16 cellular contexts compared by ENCODE assay signal in genomic region chr5:28374492-28374934, GRCh38.
DNase-seq lines count a peak whose midpoint lies in the region; ATAC-seq and TF ChIP-seq lines count a peak whose summit lies in the region.
"Had no signal": no experiment of that assay in that cellular context is flagged by ENCODE, and none has a peak within 500 bp of the region (broad histone marks: within the 10 kb centered on the region; RNA-seq: fewer than 3 reads in every experiment).

No MANE protein-coding gene starts in this region.

- no peaks in the 10 kb centered on the region for H3K36me3 Mint-ChIP-seq in activated naive CD8-positive, alpha-beta T cell treated with anti-CD3 and anti-CD28 coated beads, Interleukin-2, amount 50 U/mL, for 24 hours (ENCODE audit: low read depth)
- H3K36me3 Mint-ChIP-seq: immature natural killer cell had no signal

- no peaks in the 10 kb centered on the region for H3K9me3 ChIP-seq in SK-N-MC (ENCODE audit: low read depth, low read length)
- no peaks in the 10 kb centered on the region for H3K9me3 ChIP-seq in lower lobe of right lung
- H3K9me3 ChIP-seq in OCI-LY7 (ENCODE audit: low read length): no peaks in the 10 kb centered on the region

- no peaks in the 10 kb centered on the region for H3K27me3 Mint-ChIP-seq in activated naive CD8-positive, alpha-beta T cell treated with anti-CD3 and anti-CD28 coated beads, Interleukin-2, amount 50 U/mL, for 24 hours
- H3K27me3 Mint-ChIP-seq: stimulated activated naive CD8-positive, alpha-beta T cell treated with anti-CD3 and anti-CD28 coated beads, Interleukin-15, Interleukin-2, amounts not matched to agents 100 ng/mL and 50 ng/mL, for 24 hours had no signal

- H4K20me1 ChIP-seq in OCI-LY7 (ENCODE audit: insufficient read depth, low read length): no peaks in the 10 kb centered on the region

- no peaks in the 10 kb centered on the region for H3K27me3 ChIP-seq in lower lobe of right lung (ENCODE audit: low read depth)
- H3K27me3 ChIP-seq: right atrium auricular region had no signal

- no peaks in the 10 kb centered on the region for H3K4me1 Mint-ChIP-seq in activated naive CD8-positive, alpha-beta T cell treated with anti-CD3 and anti-CD28 coated beads, Interleukin-2, amount 50 U/mL, for 24 hours
- H3K4me1 Mint-ChIP-seq: immature natural killer cell had no signal

- H3K27ac ChIP-seq in SK-N-MC (no peak overlapping the region), lower lobe of right lung (no peak overlapping the region), OCI-LY7 (ENCODE audit: low read depth, low read length, poor library complexity, severe bottlenecking) (no peak overlapping the region)
- H3K27ac ChIP-seq: right atrium auricular region had no signal

- H3K27ac Mint-ChIP-seq in activated naive CD8-positive, alpha-beta T cell treated with anti-CD3 and anti-CD28 coated beads, Interleukin-2, amount 50 U/mL, for 24 hours: no peak overlapping the region
- H3K27ac Mint-ChIP-seq: immature natural killer cell; stimulated activated naive CD8-positive, alpha-beta T cell treated with anti-CD3 and anti-CD28 coated beads, Interleukin-15, Interleukin-2, amounts not matched to agents 100 ng/mL and 50 ng/mL, for 24 hours had no signal

- H3K9ac ChIP-seq in SK-N-MC (ENCODE audit: insufficient read length): no peak overlapping the region

- H3K36me3 ChIP-seq in SK-N-MC (ENCODE audit: insufficient read depth, low read length) (no peaks in the 10 kb centered on the region), lower lobe of right lung (no peaks in the 10 kb centered on the region), OCI-LY7 (ENCODE audit: insufficient read depth, low read length) (no peaks in the 10 kb centered on the region)
- H3K36me3 ChIP-seq: right atrium auricular region had no signal

- BruUV-seq in OCI-LY7 (replicated peaks; lab: Mats Ljungman, UMichigan): no TSS peak

- H2AFZ ChIP-seq in OCI-LY7 (ENCODE audit: low read length): no peak overlapping the region

- POLR2A ChIA-PET in OCI-LY7 (lab: Charles Lee): no interaction called here

- H3K4me2 ChIP-seq in OCI-LY7 (ENCODE audit: low read length): no peak overlapping the region

- peak; percentile 1 for DNase-seq in Daoy (ENCODE audit: low read depth)
- DNase-seq in NCI-H1105 (lab: John Stamatoyannopoulos, UW): peak; percentile 46
- peak; percentile 48 for DNase-seq in SK-N-MC (ENCODE audit: low read depth, low spot score)
- DNase-seq in lower lobe of right lung: peak; percentile 70
- DNase-seq in OCI-LY7 (ENCODE audit: low spot score): no peak
- no peak for DNase-seq in HuH-7.5 (ENCODE audit: low spot score)
- DNase-seq in activated naive CD8-positive, alpha-beta T cell treated with anti-CD3 and anti-CD28 coated beads, Interleukin-2, amount 50 U/mL, for 24 hours: no peak
- DNase-seq: GDM1, H7, immature natural killer cell, IMR-90, T-helper 9 cell had no signal

- TF ChIP-seq CTCF in lower lobe of right lung (IDR thresholded peaks at IDR 0.05) (no peak), OCI-LY7 (conservative IDR thresholded peaks at IDR 0.05; ENCODE audit: low read length) (no peak)

- H3K4me1 ChIP-seq in lower lobe of right lung: no peaks in the 10 kb centered on the region
- H3K4me1 ChIP-seq in OCI-LY7 (ENCODE audit: insufficient read depth, low read length, poor library complexity, severe bottlenecking): no peaks in the 10 kb centered on the region
- H3K4me1 ChIP-seq: right atrium auricular region had no signal

- no peak overlapping the region for H3K4me3 ChIP-seq in SK-N-MC
- H3K4me3 ChIP-seq in lower lobe of right lung: no peak overlapping the region
- no peak overlapping the region for H3K4me3 ChIP-seq in OCI-LY7 (ENCODE audit: low read depth, low read length, poor library complexity, severe bottlenecking)
- H3K4me3 ChIP-seq: right atrium auricular region had no signal

- no peak overlapping the region for H3K4me3 Mint-ChIP-seq in activated naive CD8-positive, alpha-beta T cell treated with anti-CD3 and anti-CD28 coated beads, Interleukin-2, amount 50 U/mL, for 24 hours
- H3K4me3 Mint-ChIP-seq: immature natural killer cell; stimulated activated naive CD8-positive, alpha-beta T cell treated with anti-CD3 and anti-CD28 coated beads, Interleukin-15, Interleukin-2, amounts not matched to agents 100 ng/mL and 50 ng/mL, for 24 hours had no signal

- intact Hi-C loops in lower lobe of right lung (cut with DNase I): no loop called here
- intact Hi-C loops in OCI-LY7 (cut with micrococcal nuclease; ENCODE audit: unreplicated experiment): no loop called here

- no peaks in the 10 kb centered on the region for H3K79me2 ChIP-seq in OCI-LY7 (ENCODE audit: insufficient read depth, low read depth, low read length)

- peak; percentile 97 to 98 for ATAC-seq in lower lobe of right lung
- no peak for ATAC-seq in HG02798 (IDR thresholded peaks at IDR 0.05; ENCODE audit: poor library complexity, unreplicated experiment)
- ATAC-seq in activated naive CD8-positive, alpha-beta T cell treated with anti-CD3 and anti-CD28 coated beads, Interleukin-2, amount 50 U/mL, for 24 hours: no peak
- ATAC-seq: Panc1 had no signal

- peaks cover 18% of the 10 kb centered on the region for H3K9me3 Mint-ChIP-seq in activated naive CD8-positive, alpha-beta T cell treated with anti-CD3 and anti-CD28 coated beads, Interleukin-2, amount 50 U/mL, for 24 hours

- H3K9me2 ChIP-seq in OCI-LY7 (ENCODE audit: insufficient read depth, low read length): no peaks in the 10 kb centered on the region; the same call in 1 of the 2 replicates

- CTCF ChIA-PET in OCI-LY7 (lab: Charles Lee; ENCODE audit: unreplicated experiment): no interaction called here

Comparison
In these comparisons a context has a peak if more than half of its experiments do, and no peak if none do; other contexts are left out.
1. DNase-seq: peak in Daoy (single experiment), NCI-H1105 (single experiment), SK-N-MC (single experiment) and lower lobe of right lung (single experiment); none in OCI-LY7 (single experiment), HuH-7.5 (single experiment) and activated naive CD8-positive, alpha-beta T cell treated with anti-CD3 and anti-CD28 coated beads, Interleukin-2, amount 50 U/mL, for 24 hours (single experiment).
2. ATAC-seq: peak in lower lobe of right lung (2 of 2); none in HG02798 (single experiment) and activated naive CD8-positive, alpha-beta T cell treated with anti-CD3 and anti-CD28 coated beads, Interleukin-2, amount 50 U/mL, for 24 hours (single experiment).